1 cellular context compared by ENCODE assay signal in the genomic region with DNA sequence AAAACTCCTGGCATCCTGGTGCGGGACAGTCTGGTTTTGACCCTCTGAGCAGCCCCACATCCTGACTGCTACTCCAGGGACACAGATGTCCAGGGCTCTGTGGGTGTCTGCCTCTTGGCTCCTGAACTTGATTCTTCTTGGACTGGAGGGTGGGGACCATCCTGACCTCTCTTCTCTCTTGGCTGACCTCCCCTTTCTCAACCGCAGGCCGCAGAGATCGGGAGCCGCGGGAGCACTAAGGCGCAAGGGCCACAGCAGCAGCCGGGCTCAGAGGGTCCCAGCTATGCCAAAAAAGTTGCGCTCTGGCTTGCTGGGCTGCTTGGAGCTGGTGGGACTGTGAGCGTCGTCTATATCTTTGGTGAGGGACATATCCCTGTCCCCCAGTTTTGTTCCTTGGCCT.
TF ChIP-seq lines count a peak whose summit lies in the region.

No MANE protein-coding gene starts in this region.

TF ChIP-seq in IMR-90, 13 proteins besides CTCF, POLR2A, EP300 and RAD21:
- no peak for TF ChIP-seq RFX5 (IDR thresholded peaks at IDR 0.05; ENCODE audit: low read depth, low read length)
- TF ChIP-seq RCOR1 (IDR thresholded peaks at IDR 0.05; ENCODE audit: insufficient replicate concordance, low read length): no peak
- TF ChIP-seq, protein P1, sequence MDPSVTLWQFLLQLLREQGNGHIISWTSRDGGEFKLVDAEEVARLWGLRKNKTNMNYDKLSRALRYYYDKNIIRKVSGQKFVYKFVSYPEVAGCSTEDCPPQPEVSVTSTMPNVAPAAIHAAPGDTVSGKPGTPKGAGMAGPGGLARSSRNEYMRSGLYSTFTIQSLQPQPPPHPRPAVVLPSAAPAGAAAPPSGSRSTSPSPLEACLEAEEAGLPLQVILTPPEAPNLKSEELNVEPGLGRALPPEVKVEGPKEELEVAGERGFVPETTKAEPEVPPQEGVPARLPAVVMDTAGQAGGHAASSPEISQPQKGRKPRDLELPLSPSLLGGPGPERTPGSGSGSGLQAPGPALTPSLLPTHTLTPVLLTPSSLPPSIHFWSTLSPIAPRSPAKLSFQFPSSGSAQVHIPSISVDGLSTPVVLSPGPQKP (IDR thresholded peaks at IDR 0.05; ENCODE audit: borderline replicate concordance, low read depth, low read length): no peak
- TF ChIP-seq NFE2L2 (IDR thresholded peaks at IDR 0.05; ENCODE audit: low read depth, low read length): no peak
- no peak for TF ChIP-seq CHD1 (IDR thresholded peaks at IDR 0.05; ENCODE audit: low read depth, low read length)
- TF ChIP-seq MXI1 (IDR thresholded peaks at IDR 0.05; ENCODE audit: borderline replicate concordance, low read depth, low read length): no peak
TF ChIP-seq in IMR-90: peak in this region for 0.
